In genomic region chr10:34911661-34912205, GRCh38 we compare ENCODE assay signal across 22 cellular contexts.
"Had no signal": no experiment of that assay in that cellular context is flagged by ENCODE, and none has a peak within 500 bp of the region (broad histone marks: within the 10 kb centered on the region; RNA-seq: fewer than 3 reads in every experiment).

No MANE protein-coding gene starts in this region.

- H3K27me3 ChIP-seq: brain microvascular endothelial cell, heart right ventricle, upper lobe of left lung had no signal

- ATAC-seq: activated CD8-positive, alpha-beta memory T cell treated with anti-CD3 and anti-CD28 coated beads, Interleukin-2, amount 10 ng/mL, durations not matched to agents 7 days and 5 days; activated T-helper 17 cell treated with anti-CD3 and anti-CD28 coated beads, Interleukin-2, amount 50 U/mL, for 72 hours; heart right ventricle; mucosa of descending colon; psoas muscle; right cardiac atrium; stimulated activated memory B cell treated with anti-CD40 and anti-IgM and Interleukin-4, amounts not matched to agents 10 μg/mL and 1 μg/mL and 100 μg/mL, for 72 hours had no signal

- H3K36me3 ChIP-seq: brain microvascular endothelial cell, heart right ventricle, left ventricle myocardium inferior, thoracic aorta, upper lobe of left lung had no signal

- H3K27ac ChIP-seq: brain microvascular endothelial cell, coronary artery, heart right ventricle, left ventricle myocardium inferior, psoas muscle, thoracic aorta, upper lobe of left lung had no signal

- H3K4me2 ChIP-seq: smooth muscle cell had no signal

- H3K4me3 ChIP-seq: coronary artery, heart right ventricle, left ventricle myocardium inferior, mucosa of descending colon, psoas muscle, smooth muscle cell, thoracic aorta, upper lobe of left lung had no signal

- DNase-seq: activated CD4-positive, alpha-beta memory T cell treated with anti-CD3 and anti-CD28 coated beads, Interleukin-2, amount 10 ng/mL, durations not matched to agents 7 days and 5 days; activated CD4-positive, alpha-beta T cell treated with anti-CD3 and anti-CD28 coated beads for 48 hours; activated CD4-positive, CD25-positive, alpha-beta regulatory T cell; activated CD8-positive, alpha-beta memory T cell treated with anti-CD3 and anti-CD28 coated beads, Interleukin-2, amount 10 ng/mL, durations not matched to agents 7 days and 5 days; activated naive CD4-positive, alpha-beta T cell treated with anti-CD3 and anti-CD28 coated beads for 36 hours; anterior cingulate cortex; brain microvascular endothelial cell; erythroblast; heart right ventricle; kidney glomerular epithelial cell; left ventricle myocardium inferior; mucosa of descending colon; naive B cell; psoas muscle; right cardiac atrium; stimulated activated CD4-positive, alpha-beta T cell treated with anti-CD3 and anti-CD28 coated beads, Interleukin-4, amount 100 ng/mL, for 4 hours; upper lobe of left lung had no signal

- H3K9me3 ChIP-seq: heart right ventricle, left ventricle myocardium inferior, mucosa of descending colon, psoas muscle, thoracic aorta, upper lobe of left lung had no signal

- H3K4me1 ChIP-seq: left ventricle myocardium inferior, psoas muscle had no signal
